In the genomic region with DNA sequence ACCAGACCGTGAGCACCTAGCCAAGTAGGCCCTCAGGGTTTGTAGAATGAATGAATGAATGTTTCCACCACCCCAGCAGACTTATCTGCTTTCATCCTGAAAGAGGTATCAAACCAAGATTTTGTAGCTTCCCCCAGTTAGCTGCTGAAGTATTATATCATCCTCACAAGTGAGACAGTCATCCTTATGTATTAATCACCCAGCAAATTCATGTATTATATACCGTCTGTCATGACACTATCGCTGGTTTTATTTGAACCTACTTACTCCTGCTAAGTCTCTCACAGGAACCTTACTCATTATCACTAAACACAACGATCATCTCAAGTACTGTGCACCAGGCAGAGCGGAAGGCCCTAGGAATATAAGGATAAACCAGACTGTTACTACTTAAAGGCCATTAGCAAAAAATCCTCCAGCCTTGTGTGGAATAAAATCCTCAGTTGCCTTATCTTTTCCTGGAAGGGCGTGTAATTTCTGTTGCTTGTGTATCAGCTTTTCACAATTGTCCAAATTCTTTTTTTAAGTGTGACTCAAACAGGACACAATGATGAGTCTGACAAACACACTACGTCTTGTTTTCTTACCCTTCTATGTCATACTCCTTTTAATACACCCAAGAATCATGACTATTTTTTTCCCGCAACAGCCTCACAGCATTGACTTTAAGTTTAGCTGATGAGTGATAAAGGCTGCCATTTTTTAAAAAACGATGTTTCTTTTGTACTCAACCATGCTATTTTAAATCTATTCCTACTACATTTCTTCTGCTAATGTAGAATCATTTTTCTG, we compare ENCODE assay signal across 8 cellular contexts.
DNase-seq lines count a peak whose midpoint lies in the region; ATAC-seq and TF ChIP-seq lines count a peak whose summit lies in the region.

No MANE protein-coding gene starts in this region.

- H3K9me3 Mint-ChIP-seq in endothelial cell (ENCODE audit: unreplicated experiment), result no peaks in the 10 kb centered on the region
- no peaks in the 10 kb centered on the region for H3K9me3 Mint-ChIP-seq in type B pancreatic cell

- TF ChIP-seq CTCF in RWPE1 (conservative IDR thresholded peaks at IDR 0.05; ENCODE audit: low read depth) (no peak), coronary artery (IDR thresholded peaks at IDR 0.05) (no peak), psoas muscle (IDR thresholded peaks at IDR 0.05) (no peak), endothelial cell (IDR thresholded peaks at IDR 0.05; ENCODE audit: unreplicated experiment) (no peak), type B pancreatic cell (conservative IDR thresholded peaks at IDR 0.05) (no peak)

- H3K27ac Mint-ChIP-seq in endothelial cell (ENCODE audit: unreplicated experiment) (no peak overlapping the region), type B pancreatic cell (no peak overlapping the region)

- no peaks in the 10 kb centered on the region for H3K36me3 Mint-ChIP-seq in endothelial cell (ENCODE audit: low read depth, unreplicated experiment)
- H3K36me3 Mint-ChIP-seq in type B pancreatic cell, result no peaks in the 10 kb centered on the region

- POLR2A ChIA-PET in RWPE1 (lab: Yijun Ruan, JAX; ENCODE audit: low non-redundant PET), result no interaction called here

- H3K4me1 ChIP-seq in psoas muscle, result peaks cover 65% of the 10 kb centered on the region

- ATAC-seq in psoas muscle, result peak; percentile 21 to 62 (median 49)

- H3K27me3 ChIP-seq in psoas muscle (ENCODE audit: insufficient read depth in 3 of 3, low read length in 2 of 3), result no peaks in the 10 kb centered on the region

- peaks cover 2 to 13% of the 10 kb centered on the region in 2 donors for H3K36me3 ChIP-seq in psoas muscle (ENCODE audit: insufficient read depth in 1 of 2, low read depth in 1 of 2)

- DNase-seq in EL (peak; percentile 45), RWPE1 (ENCODE audit: low spot score) (no peak), coronary artery (ENCODE audit: low spot score) (peak; percentile 22), psoas muscle (no peak), NK-92 (lab: John Stamatoyannopoulos, UW; ENCODE audit: unreplicated experiment) (no peak), endothelial cell (ENCODE audit: low spot score) (no peak), type B pancreatic cell (ENCODE audit: extremely low spot score, unreplicated experiment) (no peak), HuH-7.5 (ENCODE audit: low spot score) (no peak)

- peak overlapping the region; percentile 27 for H3K4me3 ChIP-seq in coronary artery
- H3K4me3 ChIP-seq in psoas muscle, result peak overlapping the region; percentile 70

- 73 to 83% (median 76%) methylated on average over 9 of the region's 9 CpGs for WGBS in psoas muscle, 3 donors

- intact Hi-C loops in psoas muscle (cut with DNase I), result no loop called here

- no peaks in the 10 kb centered on the region for H3K27me3 Mint-ChIP-seq in endothelial cell (ENCODE audit: unreplicated experiment)
- H3K27me3 Mint-ChIP-seq in type B pancreatic cell, result peaks cover 40% of the 10 kb centered on the region

- H3K27ac ChIP-seq in RWPE1, result peak overlapping the region; percentile 86
- H3K27ac ChIP-seq in coronary artery, result peak overlapping the region; percentile 30 to 88
- peak overlapping the region; percentile 94 for H3K27ac ChIP-seq in psoas muscle

- H3K4me1 Mint-ChIP-seq in endothelial cell (ENCODE audit: unreplicated experiment) (peaks cover 24% of the 10 kb centered on the region), type B pancreatic cell (ENCODE audit: unreplicated experiment) (peaks cover 16% of the 10 kb centered on the region)

- H3K4me3 Mint-ChIP-seq in endothelial cell (ENCODE audit: unreplicated experiment), result no peak overlapping the region
- no peak overlapping the region for H3K4me3 Mint-ChIP-seq in type B pancreatic cell

- no peaks in the 10 kb centered on the region for H3K9me3 ChIP-seq in psoas muscle

- CTCF ChIA-PET in RWPE1 (lab: Yijun Ruan, JAX), result interaction anchor here (0.7 to 1.5 kb wide), 2 partner anchors 13 to 96 kb away, joined by 3 to 4 read pairs (median 4); no protein-coding TSS in a partner anchor

Comparison
In these comparisons a context has a peak if more than half of its experiments do, and no peak if none do; other contexts are left out.
1. DNase-seq: peak in EL (single experiment) and coronary artery (single experiment); none in RWPE1 (single experiment), psoas muscle (0 of 2), NK-92 (single experiment), endothelial cell (single experiment), type B pancreatic cell (single experiment) and HuH-7.5 (single experiment).
2. Peak in every context shown above with its lines, with median percentiles within 50 percentile points of each other: H3K27ac ChIP-seq.